In the genomic region with DNA sequence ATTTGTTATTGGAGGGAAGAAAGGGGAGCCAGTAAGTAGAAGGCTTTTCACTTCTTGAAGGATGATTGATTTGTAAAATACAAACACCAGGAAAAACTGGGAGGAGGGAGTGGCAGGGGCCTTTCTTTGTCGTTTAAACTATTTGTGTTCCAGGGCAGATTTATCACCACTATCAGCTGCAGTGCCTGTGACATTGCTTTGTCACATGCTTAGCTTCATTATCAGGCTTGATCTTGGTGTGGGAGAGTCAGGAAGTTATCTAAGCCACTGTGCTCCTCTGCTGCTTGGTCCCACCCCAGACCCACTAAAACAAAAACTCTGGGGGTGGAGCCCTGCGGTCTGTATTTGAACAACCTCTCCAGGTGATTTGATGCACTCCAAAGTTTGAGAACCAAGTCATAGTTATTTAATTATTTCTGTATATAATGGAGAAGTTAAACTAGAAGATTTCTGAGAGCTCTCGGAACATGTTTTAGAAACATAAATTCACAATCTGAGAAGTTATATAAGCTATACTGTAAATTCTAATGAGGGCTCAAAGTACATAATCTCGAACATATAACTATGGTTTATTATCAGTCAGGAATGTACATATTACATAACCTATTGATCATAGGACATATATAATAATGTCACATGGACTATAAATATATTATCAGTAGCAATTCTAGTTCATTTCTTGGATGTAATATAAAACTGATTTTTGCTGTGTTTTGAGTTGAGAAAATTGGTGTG, we compare ENCODE assay signal across 8 cellular contexts.
DNase-seq lines count a peak whose midpoint lies in the region; ATAC-seq and TF ChIP-seq lines count a peak whose summit lies in the region.

No MANE protein-coding gene starts in this region.

- peaks cover 0 to 4% of the 10 kb centered on the region in 2 donors for H3K4me1 ChIP-seq in uterus

- intact Hi-C loops in left cardiac atrium (cut with DNase I), result no loop called here
- intact Hi-C loops in uterus (cut with DNase I; ENCODE audit: low total_unique reads), result no loop called here

- ATAC-seq in HG02885 (IDR thresholded peaks at IDR 0.05; ENCODE audit: poor library complexity, unreplicated experiment), result peak; percentile 59
- ATAC-seq in left cardiac atrium, result peak; percentile 47 to 72
- no peak for ATAC-seq in HG03159 (IDR thresholded peaks at IDR 0.05; ENCODE audit: unreplicated experiment)

- no peak overlapping the region for H3K4me3 ChIP-seq in uterus

- TF ChIP-seq POLR2A in uterus (IDR thresholded peaks at IDR 0.05), result no peak

- no peak for TF ChIP-seq CTCF in uterus (IDR thresholded peaks at IDR 0.05)

- no peaks in the 10 kb centered on the region for H3K36me3 ChIP-seq in uterus

- DNase-seq in activated CD4-positive, alpha-beta T cell treated with anti-CD3 and anti-CD28 coated beads for 24 hours (ENCODE audit: low read depth in 2 of 2), result peak; percentile 31 to 42
- no peak for DNase-seq in left cardiac atrium
- peak; percentile 61 to 64 for DNase-seq in stimulated activated CD8-positive, alpha-beta memory T cell treated with anti-CD3 and anti-CD28 coated beads, Interleukin-15, amount 100 ng/mL, for 48 hours (ENCODE audit: low read depth in 2 of 2)
- no peak for DNase-seq in NCI-H748 (lab: John Stamatoyannopoulos, UW; ENCODE audit: unreplicated experiment)
- no peak for DNase-seq in NOMO-1 (lab: John Stamatoyannopoulos, UW; ENCODE audit: unreplicated experiment in 2 of 2)
- no peak for DNase-seq in uterus

- no peaks in the 10 kb centered on the region for H3K27me3 ChIP-seq in uterus

- H3K9me3 ChIP-seq in uterus, result no peaks in the 10 kb centered on the region

- H3K27ac ChIP-seq in uterus, result no peak overlapping the region

Comparison
In these comparisons a context has a peak if more than half of its experiments do, and no peak if none do; other contexts are left out.
1. DNase-seq: peak in activated CD4-positive, alpha-beta T cell treated with anti-CD3 and anti-CD28 coated beads for 24 hours (2 of 2) and stimulated activated CD8-positive, alpha-beta memory T cell treated with anti-CD3 and anti-CD28 coated beads, Interleukin-15, amount 100 ng/mL, for 48 hours (2 of 2); none in left cardiac atrium (single experiment), NCI-H748 (single experiment), NOMO-1 (0 of 2) and uterus (0 of 2).